Comparison of ENCODE assay signal across 8 cellular contexts in the genomic region with DNA sequence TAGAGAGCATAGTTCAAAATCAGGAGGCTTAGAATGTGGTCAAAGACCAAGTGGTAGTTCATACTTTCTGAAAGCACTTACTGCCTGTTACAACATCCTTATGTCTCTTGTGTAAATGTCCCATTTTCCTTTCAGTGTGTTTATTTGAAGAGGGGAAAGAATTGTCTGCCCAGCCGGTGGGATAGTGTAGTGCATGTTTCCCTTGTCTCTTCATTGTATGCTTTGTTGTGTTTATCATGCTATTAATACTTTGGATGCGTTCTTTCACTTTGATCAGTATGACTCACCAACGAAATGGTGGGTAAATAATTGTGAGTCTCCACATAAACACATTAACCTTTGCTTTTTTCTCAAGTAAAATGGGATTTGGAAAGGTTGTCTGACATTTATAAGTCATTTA. TPM values are rescaled to one million over a fixed set of nuclear protein-coding genes. Genes with fewer than 3 reads are reported as not detected.
DNase-seq lines count a peak whose midpoint lies in the region; ATAC-seq and TF ChIP-seq lines count a peak whose summit lies in the region.
"Not testable (repeated sequence)": the region's sequence is repeated elsewhere in the genome, so short reads cannot be mapped to it uniquely, and the experiment has no call there.

No MANE protein-coding gene starts in this region.

- H3K9ac ChIP-seq in subcutaneous abdominal adipose tissue (ENCODE audit: low read length in 5 of 5): not testable (repeated sequence)

- not testable (repeated sequence) for H3K9me3 ChIP-seq in SJSA1 (replicated peaks); body of pancreas; right lobe of liver; subcutaneous abdominal adipose tissue (ENCODE audit: control insufficient read depth in 5 of 5, low read length in 5 of 5)

- not testable (repeated sequence) for TF ChIP-seq POLR2A in body of pancreas (IDR thresholded peaks at IDR 0.05); right lobe of liver (IDR thresholded peaks at IDR 0.05)

- peak; percentile 3 for DNase-seq in DMS153 treated with DMSO at 0.1 percent for 48 hours (lab: John Stamatoyannopoulos, UW; ENCODE audit: unreplicated experiment)
- peak; percentile 11 for DNase-seq in HT-29 (ENCODE audit: low spot score)
- DNase-seq in NCI-H2227 treated with DMSO at 0.1 percent for 48 hours (lab: John Stamatoyannopoulos, UW): peak; percentile 44
- peak in 1 of 2 experiments; percentile 70 for DNase-seq in SJSA1 (ENCODE audit: low read depth in 1 of 2, low spot score in 2 of 2)
- DNase-seq in body of pancreas, right lobe of liver: not testable (repeated sequence)
- DNase-seq in iris pigment epithelial cell (ENCODE audit: low read depth): peak; percentile 45

- intact Hi-C loops in body of pancreas (cut with DNase I); right lobe of liver (cut with DNase I): not testable (repeated sequence)

- H3K36me3 ChIP-seq in SJSA1 (peaks cover 42% of the 10 kb centered on the region), subcutaneous abdominal adipose tissue (ENCODE audit: control insufficient read depth in 5 of 5, insufficient read depth in 5 of 5, low read length in 5 of 5) (peaks cover 18 to 53% (median 36%) of the 10 kb centered on the region in 5 donors)
- H3K36me3 ChIP-seq in body of pancreas (replicated peaks in 1 of 2; ENCODE audit: insufficient read depth in 1 of 2, low read depth in 2 of 2); right lobe of liver: not testable (repeated sequence)

- peak; percentile 40 for ATAC-seq in body of pancreas
- ATAC-seq in right lobe of liver: peak; percentile 71 to 85 (median 76)

- peaks cover 32% of the 10 kb centered on the region for H3K4me1 ChIP-seq in SJSA1 (replicated peaks)
- peaks cover 54% of the 10 kb centered on the region for H3K4me1 ChIP-seq in body of pancreas
- peaks cover 0 to 24% (median 11%) of the 10 kb centered on the region in 4 donors for H3K4me1 ChIP-seq in right lobe of liver
- H3K4me1 ChIP-seq in subcutaneous abdominal adipose tissue (ENCODE audit: control insufficient read depth in 5 of 5, insufficient read depth in 5 of 5, low read length in 5 of 5): peaks cover 0 to 20% (median 0%) of the 10 kb centered on the region in 5 donors

- not testable (repeated sequence) for H3K4me3 ChIP-seq in SJSA1; body of pancreas; right lobe of liver; subcutaneous abdominal adipose tissue (ENCODE audit: low read depth in 1 of 5, low read length in 5 of 5)

- TF ChIP-seq CTCF in body of pancreas (IDR thresholded peaks at IDR 0.05): peak in 2 of 7 experiments; percentile 5 to 15
- TF ChIP-seq CTCF in right lobe of liver (IDR thresholded peaks at IDR 0.05): peak in 1 of 4 donors; percentile 39

- H3K27me3 ChIP-seq in SJSA1 (replicated peaks); body of pancreas; right lobe of liver; subcutaneous abdominal adipose tissue (ENCODE audit: control insufficient read depth in 5 of 5, insufficient read depth in 4 of 5, low read length in 5 of 5): not testable (repeated sequence)

- 0 out of 2 replicates have a peak overlapping the region, but pooled peaks have one; percentile 9 for H3K27ac ChIP-seq in SJSA1
- peak overlapping the region; percentile 62 to 81 (median 68) for H3K27ac ChIP-seq in body of pancreas
- peak overlapping the region; percentile 5 to 74 (median 52) for H3K27ac ChIP-seq in right lobe of liver
- H3K27ac ChIP-seq in subcutaneous abdominal adipose tissue (ENCODE audit: low read depth, low read length): peak overlapping the region; percentile 41

- WGBS in body of pancreas, 2 donors: 22 to 26% methylated on average over 3 of the region's 3 CpGs
- WGBS in right lobe of liver (ENCODE audit: insufficient coverage, low coverage, low lambda C conversion rate, missing lambda C conversion rate): 32% methylated on average over 3 of the region's 3 CpGs

RNA-seq across cellular contexts. Expression of a gene that starts 42.3 kb away (rescaled TPM):
- 17.1 and 23.9 TPM in 2 replicates for total RNA-seq in HT-29 (2014; rRNA removed; shearing (Covaris generic))
- total RNA-seq in SJSA1 (2014; rRNA removed; shearing (Covaris generic)): 23.3 and 34.2 TPM in 2 replicates
- total RNA-seq in body of pancreas: 10 to 100 TPM; 21.8 to 28.3 TPM
- total RNA-seq in right lobe of liver: 10 to 100 TPM in 3 of 6 experiments, 1 to 10 TPM in 3; 7.3 to 13.8 (median 10.2) TPM

Comparison
In these comparisons a context has a peak if more than half of its experiments do, and no peak if none do; other contexts are left out.
1. H3K27ac ChIP-seq: peak in every context shown above with its lines; median percentile 68 in body of pancreas; 52 in right lobe of liver; 41 in subcutaneous abdominal adipose tissue; 9 in SJSA1.